11 cellular contexts compared by ENCODE assay signal in genomic region chr9:121612511-121612998, GRCh38. TPM values are rescaled to one million over a fixed set of nuclear protein-coding genes. Genes with fewer than 3 reads are reported as not detected.
DNase-seq lines count a peak whose midpoint lies in the region; ATAC-seq lines count a peak whose summit lies in the region.
"Had no signal": no experiment of that assay in that cellular context is flagged by ENCODE, and none has a peak within 500 bp of the region (broad histone marks: within the 10 kb centered on the region; RNA-seq: fewer than 3 reads in every experiment).

No MANE protein-coding gene starts in this region.

- H3K9ac ChIP-seq in mesendoderm (ENCODE audit: low read length) = peak overlapping the region; percentile 28

- intact Hi-C loops in Right ventricle myocardium inferior (cut with DNase I) = loop anchor here (5.0 kb wide), 1 partner anchor 40 kb away; the partner anchor contains the start of gene DAB2IP
- intact Hi-C loops in cardiac septum (cut with DNase I) = no loop called here

- peak; percentile 17 for ATAC-seq in Right ventricle myocardium inferior
- ATAC-seq in GM19397 (IDR thresholded peaks at IDR 0.05; ENCODE audit: unreplicated experiment) = no peak
- no peak for ATAC-seq in HG03039 (IDR thresholded peaks at IDR 0.05; ENCODE audit: unreplicated experiment)

- no peak overlapping the region for H3K4me3 ChIP-seq in mesendoderm (ENCODE audit: low read length)
- H3K4me3 ChIP-seq: ascending aorta had no signal

- no peak overlapping the region for H4K8ac ChIP-seq in mesendoderm (ENCODE audit: low read depth, low read length)

- no peak overlapping the region for H3K4me2 ChIP-seq in mesendoderm (ENCODE audit: low read length)

- H3K27ac ChIP-seq in epithelial cell of prostate (peak overlapping the region; percentile 11), mesendoderm (ENCODE audit: low read depth, low read length) (no peak overlapping the region)

- H3K36me3 ChIP-seq in mesendoderm (ENCODE audit: control insufficient read depth, insufficient read depth, low read length) = no peaks in the 10 kb centered on the region
- H3K36me3 ChIP-seq: ascending aorta had no signal

- no peak overlapping the region for H2AK5ac ChIP-seq in mesendoderm (ENCODE audit: low read length)

- no peak overlapping the region for H3K18ac ChIP-seq in mesendoderm (ENCODE audit: low read length)

- no peak overlapping the region for H3K56ac ChIP-seq in mesendoderm (ENCODE audit: low read length)

- WGBS in mesendoderm (ENCODE audit: extremely low coverage, insufficient coverage, low lambda C conversion rate) = no CpG with 5 or more reads among the region's 9 CpGs

- H3K79me2 ChIP-seq in mesendoderm (ENCODE audit: control insufficient read depth, insufficient read depth, low read length) = no peaks in the 10 kb centered on the region

- H2BK120ac ChIP-seq in mesendoderm (ENCODE audit: low read depth, low read length) = no peak overlapping the region

- no peak overlapping the region for H3K4ac ChIP-seq in mesendoderm (ENCODE audit: low read depth, low read length)

- DNase-seq in Right ventricle myocardium inferior (ENCODE audit: missing footprints) (no peak), cardiac septum (ENCODE audit: low spot score) (no peak), epithelial cell of prostate (ENCODE audit: low read depth, low spot score) (peak; percentile 20), mesendoderm (peak; percentile 66), UCSD-AML1 (lab: John Stamatoyannopoulos, UW; ENCODE audit: unreplicated experiment) (no peak)
- DNase-seq in stimulated activated CD4-positive, alpha-beta T cell treated with anti-CD3 and anti-CD28 coated beads, Interleukin-4, amount 100 ng/mL, for 1 hour = no peak
- DNase-seq: NCI-H446, T-helper 1 cell had no signal

- H3K4me1 ChIP-seq in mesendoderm (ENCODE audit: control insufficient read depth, low read depth, low read length) = peaks cover 3% of the 10 kb centered on the region

- H4K5ac ChIP-seq in mesendoderm (ENCODE audit: low read length) = no peak overlapping the region

- H2BK15ac ChIP-seq in mesendoderm (replicated peaks; ENCODE audit: low read depth) = no peak overlapping the region

- H3K23ac ChIP-seq in mesendoderm (ENCODE audit: low read length) = no peak overlapping the region

- H3K79me1 ChIP-seq in mesendoderm (ENCODE audit: low read length) = no peaks in the 10 kb centered on the region

- H2BK5ac ChIP-seq in mesendoderm (ENCODE audit: low read length) = peak overlapping the region; percentile 35

- no peaks in the 10 kb centered on the region for H3K27me3 ChIP-seq in mesendoderm (ENCODE audit: insufficient read depth, low read length, poor library complexity)
- H3K27me3 ChIP-seq: ascending aorta had no signal

RNA-seq across cellular contexts. Expression of gene DAB2IP, which starts 38.9 kb away (rescaled TPM):
- total RNA-seq in Right ventricle myocardium inferior = 53.0 TPM
- total RNA-seq in cardiac septum = 60.3 TPM
- polyA plus RNA-seq in mesendoderm (2013, experiment 1 of 2) = 21.8 TPM
- polyA plus RNA-seq in mesendoderm (2013, experiment 2 of 2) = 21.4 TPM

Comparison
In these comparisons a context has a peak if more than half of its experiments do, and no peak if none do; other contexts are left out.
1. DNase-seq: peak in epithelial cell of prostate (single experiment) and mesendoderm (single experiment); none in Right ventricle myocardium inferior (single experiment), cardiac septum (single experiment), UCSD-AML1 (single experiment) and stimulated activated CD4-positive, alpha-beta T cell treated with anti-CD3 and anti-CD28 coated beads, Interleukin-4, amount 100 ng/mL, for 1 hour (single experiment).